ENCODE assay signal across 8 cellular contexts in genomic region chr11:134033696-134034491, GRCh38. TPM values are rescaled to one million over a fixed set of nuclear protein-coding genes. Genes with fewer than 3 reads are reported as not detected.
A peak's percentile ranks its signal among the peaks of the same experiment; 100 is the strongest.
DNase-seq lines count a peak whose midpoint lies in the region; ATAC-seq and TF ChIP-seq lines count a peak whose summit lies in the region.

No MANE protein-coding gene starts in this region.

- H3K27ac ChIP-seq in mesodermal cell (ENCODE audit: low read depth, low read length, severe bottlenecking), result peak overlapping the region; percentile 41

- 21 to 25% methylated on average over 14 to 15 of the region's 17 CpGs for WGBS in mesodermal cell (ENCODE audit: insufficient coverage in 2 of 2), 2 experiments

- peaks cover 37% of the 10 kb centered on the region for H3K4me1 ChIP-seq in mesodermal cell (ENCODE audit: control insufficient read depth, insufficient read depth, low read length, poor library complexity, severe bottlenecking)

- H3K4me3 ChIP-seq in epithelial cell of esophagus (ENCODE audit: low read length), result no peak overlapping the region
- no peak overlapping the region for H3K4me3 ChIP-seq in mesodermal cell (ENCODE audit: extremely low read depth, insufficient read depth, low read length, poor library complexity, severe bottlenecking)

- no peaks in the 10 kb centered on the region for H3K36me3 ChIP-seq in mesodermal cell (ENCODE audit: control insufficient read depth, insufficient read depth, low read length)

- ATAC-seq in HG03460 (IDR thresholded peaks at IDR 0.05; ENCODE audit: unreplicated experiment), result peak; percentile 57

- no peaks in the 10 kb centered on the region for H3K9me3 ChIP-seq in mesodermal cell (ENCODE audit: control insufficient read depth, low read length)

- no peak for TF ChIP-seq CTCF in epithelial cell of esophagus (IDR thresholded peaks at IDR 0.05; ENCODE audit: insufficient read depth, low read depth, low read length, missing control alignments)

- DNase-seq in activated gamma-delta T cell treated with Interleukin-2 at 50 U/mL for 16 hours (peak; percentile 66), activated gamma-delta T cell (lab: John Stamatoyannopoulos, UW) (no peak), NCI-H748 (lab: John Stamatoyannopoulos, UW; ENCODE audit: unreplicated experiment) (peak; percentile 86), activated T-cell treated with anti-CD3 and anti-CD28 coated beads for 4 hours (peak; percentile 50), epithelial cell of esophagus (ENCODE audit: low read depth) (peak; percentile 75)
- DNase-seq in stimulated activated CD8-positive, alpha-beta memory T cell treated with anti-CD3 and anti-CD28 coated beads, Interleukin-15, amount 100 ng/mL, for 1 hour (ENCODE audit: low read depth), result peak; percentile 43

RNA-seq across cellular contexts. Expression of gene JAM3, which starts 35.0 kb away (rescaled TPM):
- polyA plus RNA-seq in mesodermal cell (2013, experiment 1 of 2), result 135 TPM
- 118 TPM for polyA plus RNA-seq in mesodermal cell (2013, experiment 2 of 2)
